In genomic region chr9:87713990-87714335, GRCh38 we compare ENCODE assay signal across 11 cellular contexts. TPM values are rescaled to one million over a fixed set of nuclear protein-coding genes. Genes with fewer than 3 reads are reported as not detected.
DNase-seq lines count a peak whose midpoint lies in the region; ATAC-seq and TF ChIP-seq lines count a peak whose summit lies in the region.
"Had no signal": no experiment of that assay in that cellular context is flagged by ENCODE, and none has a peak within 500 bp of the region (broad histone marks: within the 10 kb centered on the region; RNA-seq: fewer than 3 reads in every experiment).

No MANE protein-coding gene starts in this region.

- no peaks in the 10 kb centered on the region for H3K36me3 Mint-ChIP-seq in activated CD8-positive, alpha-beta T cell treated with anti-CD3 and anti-CD28 coated beads, Interleukin-2, amount 10 ng/mL, durations not matched to agents 7 days and 5 days (ENCODE audit: low read depth)

- H3K27me3 ChIP-seq in Peyer's patch, result no peaks in the 10 kb centered on the region
- H3K27me3 ChIP-seq in thyroid gland, result no peaks in the 10 kb centered on the region
- H3K27me3 ChIP-seq in aorta (ENCODE audit: control insufficient read depth in 1 of 2, insufficient read depth in 2 of 2, low read length in 1 of 2), result no peaks in the 10 kb centered on the region

- no peak for TF ChIP-seq CTCF in Peyer's patch (IDR thresholded peaks at IDR 0.05)
- no peak for TF ChIP-seq CTCF in choroid plexus epithelial cell (conservative IDR thresholded peaks at IDR 0.05; ENCODE audit: low read depth, low read length)
- TF ChIP-seq CTCF in thyroid gland (IDR thresholded peaks at IDR 0.05), result no peak

- CTCF ChIA-PET in activated CD8-positive, alpha-beta T cell treated with anti-CD3 and anti-CD28 coated beads, Interleukin-2, amount 10 ng/mL, durations not matched to agents 7 days and 5 days (lab: Charles Lee), result no interaction called here

- H3K9me3 ChIP-seq in Peyer's patch (no peaks in the 10 kb centered on the region), mesodermal cell (ENCODE audit: control insufficient read depth, low read length) (no peaks in the 10 kb centered on the region), thyroid gland (no peaks in the 10 kb centered on the region), aorta (ENCODE audit: control insufficient read depth, low read length) (no peaks in the 10 kb centered on the region)

- no peak overlapping the region for H3K4me3 ChIP-seq in Peyer's patch
- H3K4me3 ChIP-seq in choroid plexus epithelial cell (ENCODE audit: low read depth, low read length), result peak overlapping the region; percentile 34
- no peak overlapping the region for H3K4me3 ChIP-seq in mesodermal cell (ENCODE audit: extremely low read depth, insufficient read depth, low read length, poor library complexity, severe bottlenecking)
- no peak overlapping the region for H3K4me3 ChIP-seq in thyroid gland (replicated peaks in 1 of 3)
- H3K4me3 ChIP-seq in aorta (ENCODE audit: low read length in 2 of 2), result no peak overlapping the region

- H3K27ac Mint-ChIP-seq in activated CD8-positive, alpha-beta T cell treated with anti-CD3 and anti-CD28 coated beads, Interleukin-2, amount 10 ng/mL, durations not matched to agents 7 days and 5 days, result no peak overlapping the region
- H3K27ac Mint-ChIP-seq: activated naive CD4-positive, alpha-beta T cell treated with anti-CD3 and anti-CD28 coated beads for 36 hours had no signal

- intact Hi-C loops in thyroid gland (cut with DNase I) (no loop called here), aorta (cut with DNase I) (no loop called here)

- TF ChIP-seq POLR2A in Peyer's patch (IDR thresholded peaks at IDR 0.05) (no peak), thyroid gland (IDR thresholded peaks at IDR 0.05) (no peak)

- POLR2A ChIA-PET in activated CD8-positive, alpha-beta T cell treated with anti-CD3 and anti-CD28 coated beads, Interleukin-2, amount 10 ng/mL, durations not matched to agents 7 days and 5 days (lab: Charles Lee), result no interaction called here

- peaks cover 14% of the 10 kb centered on the region for H3K4me1 Mint-ChIP-seq in activated CD8-positive, alpha-beta T cell treated with anti-CD3 and anti-CD28 coated beads, Interleukin-2, amount 10 ng/mL, durations not matched to agents 7 days and 5 days (ENCODE audit: low read depth)

- no peak for ATAC-seq in activated CD8-positive, alpha-beta T cell treated with anti-CD3 and anti-CD28 coated beads, Interleukin-2, amount 10 ng/mL, durations not matched to agents 7 days and 5 days
- no peak for ATAC-seq in aorta (ENCODE audit: low FRiP score)

- H3K4me3 Mint-ChIP-seq in activated CD8-positive, alpha-beta T cell treated with anti-CD3 and anti-CD28 coated beads, Interleukin-2, amount 10 ng/mL, durations not matched to agents 7 days and 5 days, result no peak overlapping the region
- H3K4me3 Mint-ChIP-seq: activated naive CD4-positive, alpha-beta T cell treated with anti-CD3 and anti-CD28 coated beads for 36 hours had no signal

- H3K4me1 ChIP-seq in Peyer's patch (no peaks in the 10 kb centered on the region), mesodermal cell (ENCODE audit: control insufficient read depth, insufficient read depth, low read length, poor library complexity, severe bottlenecking) (peaks cover 11% of the 10 kb centered on the region), thyroid gland (peaks cover 10 to 17% of the 10 kb centered on the region in 2 donors), aorta (ENCODE audit: control insufficient read depth in 1 of 2, insufficient read depth in 2 of 2, low read length in 2 of 2) (no peaks in the 10 kb centered on the region)

- DNase-seq in Peyer's patch (no peak), choroid plexus epithelial cell (ENCODE audit: low read depth) (no peak), thyroid gland (no peak), NCI-H2107 treated with DMSO at 0.1 percent for 48 hours (lab: John Stamatoyannopoulos, UW; ENCODE audit: unreplicated experiment) (no peak), aorta (no peak)
- no peak for DNase-seq in activated CD8-positive, alpha-beta T cell treated with anti-CD3 and anti-CD28 coated beads, Interleukin-2, amount 10 ng/mL, durations not matched to agents 7 days and 5 days
- DNase-seq: effector CD8-positive, alpha-beta T cell; NCI-H69 had no signal

- H3K27ac ChIP-seq in Peyer's patch (peak overlapping the region in 3 of 4 donors; percentile 53 to 77 (median 75)), mesodermal cell (ENCODE audit: low read depth, low read length, severe bottlenecking) (peak overlapping the region; percentile 67), thyroid gland (peak overlapping the region in 2 of 3 donors; percentile 17 to 58), aorta (ENCODE audit: low read depth in 1 of 2, low read length in 2 of 2) (no peak overlapping the region)

- H3K36me3 ChIP-seq in Peyer's patch, result no peaks in the 10 kb centered on the region
- H3K36me3 ChIP-seq in mesodermal cell (ENCODE audit: control insufficient read depth, insufficient read depth, low read length), result peaks cover 9% of the 10 kb centered on the region
- H3K36me3 ChIP-seq in thyroid gland, result no peaks in the 10 kb centered on the region
- H3K36me3 ChIP-seq in aorta (ENCODE audit: control insufficient read depth in 1 of 2, insufficient read depth in 2 of 2, low read length in 1 of 2), result no peaks in the 10 kb centered on the region

- H3K27me3 Mint-ChIP-seq in activated CD8-positive, alpha-beta T cell treated with anti-CD3 and anti-CD28 coated beads, Interleukin-2, amount 10 ng/mL, durations not matched to agents 7 days and 5 days (ENCODE audit: low read depth), result peaks cover 9% of the 10 kb centered on the region

- WGBS in mesodermal cell (ENCODE audit: insufficient coverage in 2 of 2), 2 experiments, result 82 to 100% methylated on average over 1 to 5 of the region's 5 CpGs
- 66 to 70% methylated on average over 5 of the region's 5 CpGs for WGBS in thyroid gland, 2 donors
- 10 to 22% methylated on average over 5 of the region's 5 CpGs for WGBS in aorta, 2 donors

- no peaks in the 10 kb centered on the region for H3K9me3 Mint-ChIP-seq in activated CD8-positive, alpha-beta T cell treated with anti-CD3 and anti-CD28 coated beads, Interleukin-2, amount 10 ng/mL, durations not matched to agents 7 days and 5 days (ENCODE audit: insufficient read depth)
- H3K9me3 Mint-ChIP-seq: activated CD4-positive, alpha-beta T cell treated with anti-CD3 and anti-CD28 coated beads, Interleukin-2, amount 10 ng/mL, durations not matched to agents 24 days and 14 days; activated naive CD4-positive, alpha-beta T cell treated with anti-CD3 and anti-CD28 coated beads for 36 hours had no signal

RNA-seq across cellular contexts. Expression of gene CTSL, which starts 12.0 kb away (rescaled TPM):
- 10 to 100 TPM; 14.3 to 23.5 (median 19.6) TPM for total RNA-seq in Peyer's patch
- 90.9 TPM for polyA plus RNA-seq in mesodermal cell (2013, experiment 1 of 2)
- 94.5 TPM for polyA plus RNA-seq in mesodermal cell (2013, experiment 2 of 2)
- total RNA-seq in thyroid gland, result 100 to 1,000 TPM in 3 of 4 donors, 10 to 100 TPM in 1; 62.0 to 172 (median 112) TPM
- total RNA-seq in activated CD8-positive, alpha-beta T cell treated with anti-CD3 and anti-CD28 coated beads, Interleukin-2, amount 10 ng/mL, durations not matched to agents 7 days and 5 days, result not detected
- 100 to 1,000 TPM; 130 to 174 TPM for total RNA-seq in aorta
- 100 to 1,000 TPM in 1 of 2 donors, 10 to 100 TPM in 1; 73.1 to 116 TPM for polyA plus RNA-seq in aorta

Comparison
In these comparisons a context has a peak if more than half of its experiments do, and no peak if none do; other contexts are left out.
1. H3K27ac ChIP-seq: peak in Peyer's patch (3 of 4), mesodermal cell (single experiment) and thyroid gland (2 of 3); none in aorta (0 of 2).
2. RNA of gene CTSL, which starts 12.0 kb away (total RNA-seq): 130 to 174 TPM in aorta, 62.0 to 172 TPM in thyroid gland and 14.3 to 23.5 TPM in Peyer's patch; not detected in activated CD8-positive, alpha-beta T cell treated with anti-CD3 and anti-CD28 coated beads, Interleukin-2, amount 10 ng/mL, durations not matched to agents 7 days and 5 days; every median in the first group is over 10 times any median in the second.